Comparison of ENCODE assay signal across 27 cellular contexts in genomic region chr3:110697961-110698360, GRCh38.
DNase-seq lines count a peak whose midpoint lies in the region; ATAC-seq, FAIRE-seq and TF ChIP-seq lines count a peak whose summit lies in the region.
"Had no signal": no experiment of that assay in that cellular context is flagged by ENCODE, and none has a peak within 500 bp of the region (broad histone marks: within the 10 kb centered on the region; RNA-seq: fewer than 3 reads in every experiment).

No MANE protein-coding gene starts in this region.

- FAIRE-seq in GM12891 (lab: Jason Lieb, UNC) = no peak
- FAIRE-seq: H54, islet of Langerhans had no signal

- no peak overlapping the region for H3K4me3 ChIP-seq in fibroblast of pulmonary artery (replicated peaks; ENCODE audit: low read depth, low read length)
- H3K4me3 ChIP-seq: lung, MG63, right atrium auricular region, tibial nerve had no signal

- H3K4me3 Mint-ChIP-seq in osteocyte (ENCODE audit: unreplicated experiment) = no peak overlapping the region
- H3K4me3 Mint-ChIP-seq: activated CD4-positive, alpha-beta T cell treated with anti-CD3 and anti-CD28 coated beads, Interleukin-2, amount 10 ng/mL, durations not matched to agents 7 days and 5 days; stimulated activated naive CD8-positive, alpha-beta T cell treated with anti-CD3 and anti-CD28 coated beads, Interleukin-15, amount 100 ng/mL, for 72 hours had no signal

- no peak for ATAC-seq in GM18867 (IDR thresholded peaks at IDR 0.05; ENCODE audit: unreplicated experiment)
- ATAC-seq: activated naive CD4-positive, alpha-beta T cell treated with anti-CD3 and anti-CD28 coated beads, Interleukin-2, amount 50 U/mL, for 72 hours; foreskin keratinocyte; stimulated activated naive CD8-positive, alpha-beta T cell treated with anti-CD3 and anti-CD28 coated beads, Interleukin-15, amount 100 ng/mL, for 72 hours had no signal

- H3K4me1 Mint-ChIP-seq in osteocyte (ENCODE audit: unreplicated experiment) = peaks cover 5% of the 10 kb centered on the region
- H3K4me1 Mint-ChIP-seq: activated CD4-positive, alpha-beta T cell treated with anti-CD3 and anti-CD28 coated beads, Interleukin-2, amount 10 ng/mL, durations not matched to agents 7 days and 5 days; stimulated activated naive CD8-positive, alpha-beta T cell treated with anti-CD3 and anti-CD28 coated beads, Interleukin-15, amount 100 ng/mL, for 72 hours had no signal

- peak overlapping the region; percentile 55 for H3K27ac Mint-ChIP-seq in osteocyte (ENCODE audit: unreplicated experiment)
- H3K27ac Mint-ChIP-seq: activated CD4-positive, alpha-beta T cell treated with anti-CD3 and anti-CD28 coated beads, Interleukin-2, amount 10 ng/mL, durations not matched to agents 7 days and 5 days; activated naive CD4-positive, alpha-beta T cell treated with anti-CD3 and anti-CD28 coated beads, Interleukin-2, amount 50 U/mL, for 72 hours; stimulated activated naive CD8-positive, alpha-beta T cell treated with anti-CD3 and anti-CD28 coated beads, Interleukin-15, amount 100 ng/mL, for 72 hours had no signal

- peaks cover 20% of the 10 kb centered on the region for H3K9me3 Mint-ChIP-seq in osteocyte (ENCODE audit: unreplicated experiment)

- peak; percentile 11 for DNase-seq in GM04503 (ENCODE audit: low read depth)
- peak; percentile 37 for DNase-seq in amniotic epithelial cell (ENCODE audit: low read depth)
- DNase-seq in fibroblast of pulmonary artery (ENCODE audit: low read depth) = peak; percentile 72
- DNase-seq in osteocyte (ENCODE audit: extremely low spot score, unreplicated experiment) = no peak
- no peak for DNase-seq in SKM-1 treated with dmso at 0.1 percent for 144 hours (lab: John Stamatoyannopoulos, UW; ENCODE audit: unreplicated experiment)
- no peak for DNase-seq in NCI-H2029 (lab: John Stamatoyannopoulos, UW)
- no peak for DNase-seq in GM12891 (ENCODE audit: insufficient read length, low spot score)
- DNase-seq: activated CD4-positive, alpha-beta T cell treated with anti-CD3 and anti-CD28 coated beads, Interleukin-2, amount 10 ng/mL, durations not matched to agents 7 days and 5 days; AML-193; DMS79 treated with DMSO at 0.1 percent for 48 hours; foreskin keratinocyte; hypothalamus; MG63; NCI-H1417; NCI-H510A treated with DMSO at 0.1 percent for 48 hours; nucleus accumbens; RPMI8226; stimulated activated CD4-positive, alpha-beta T cell treated with anti-CD3 and anti-CD28 coated beads, Interleukin-12 subunit alpha, Interleukin-12 subunit beta, amount 100 ng/mL, for 4 hours; stimulated activated naive CD8-positive, alpha-beta T cell treated with anti-CD3 and anti-CD28 coated beads, Interleukin-15, amount 100 ng/mL, for 72 hours; T-helper 2 cell had no signal

- peaks cover 4% of the 10 kb centered on the region for H3K36me3 Mint-ChIP-seq in osteocyte (ENCODE audit: unreplicated experiment)
- H3K36me3 Mint-ChIP-seq: activated naive CD4-positive, alpha-beta T cell treated with anti-CD3 and anti-CD28 coated beads, Interleukin-2, amount 50 U/mL, for 72 hours had no signal

- no peaks in the 10 kb centered on the region for H3K27me3 Mint-ChIP-seq in osteocyte (ENCODE audit: unreplicated experiment)
- H3K27me3 Mint-ChIP-seq: activated CD4-positive, alpha-beta T cell treated with anti-CD3 and anti-CD28 coated beads, Interleukin-2, amount 10 ng/mL, durations not matched to agents 7 days and 5 days; stimulated activated naive CD8-positive, alpha-beta T cell treated with anti-CD3 and anti-CD28 coated beads, Interleukin-15, amount 100 ng/mL, for 72 hours had no signal

- no peak for TF ChIP-seq POLR2A in GM12891 (IDR thresholded peaks at IDR 0.05; ENCODE audit: low read depth, low read length)

- TF ChIP-seq CTCF in fibroblast of pulmonary artery (IDR thresholded peaks at IDR 0.05; ENCODE audit: low read length, missing control alignments) (no peak), osteocyte (IDR thresholded peaks at IDR 0.05) (no peak)

TF ChIP-seq in GM12891, 5 proteins besides CTCF, POLR2A, EP300 and RAD21:
- no peak for TF ChIP-seq PAX5 (IDR thresholded peaks at IDR 0.05; ENCODE audit: insufficient read depth, low read length, severe bottlenecking)
- no peak for TF ChIP-seq SPI1 (IDR thresholded peaks at IDR 0.05; ENCODE audit: low read depth, low read length)
- no peak for TF ChIP-seq TAF1 (IDR thresholded peaks at IDR 0.05; ENCODE audit: low read depth, low read length)
- TF ChIP-seq POU2F2 (IDR thresholded peaks at IDR 0.05; ENCODE audit: low read depth, low read length) = no peak
- TF ChIP-seq POLR2AphosphoS5 (IDR thresholded peaks at IDR 0.05; ENCODE audit: low read depth, low read length) = no peak

Comparison
In these comparisons a context has a peak if more than half of its experiments do, and no peak if none do; other contexts are left out.
1. DNase-seq: peak in GM04503 (single experiment), amniotic epithelial cell (single experiment) and fibroblast of pulmonary artery (single experiment); none in osteocyte (single experiment), SKM-1 treated with dmso at 0.1 percent for 144 hours (single experiment), NCI-H2029 (single experiment) and GM12891 (single experiment).